In genomic region chr20:50834599-50835005, GRCh38 we compare ENCODE assay signal across 22 cellular contexts. TPM values are rescaled to one million over a fixed set of nuclear protein-coding genes. Genes with fewer than 3 reads are reported as not detected.
DNase-seq lines count a peak whose midpoint lies in the region; ATAC-seq and TF ChIP-seq lines count a peak whose summit lies in the region.
"Had no signal": no experiment of that assay in that cellular context is flagged by ENCODE, and none has a peak within 500 bp of the region (broad histone marks: within the 10 kb centered on the region; RNA-seq: fewer than 3 reads in every experiment).

No MANE protein-coding gene starts in this region.

- peaks cover 14% of the 10 kb centered on the region for H3K4me1 Mint-ChIP-seq in activated T-cell treated with anti-CD3 and anti-CD28 coated beads, Interleukin-2, amount 50 U/mL, for 24 hours (ENCODE audit: low read depth)

- H3K4me3 ChIP-seq in AG04450 (ENCODE audit: low read depth, low read length) (no peak overlapping the region), HFF-Myc (replicated peaks; ENCODE audit: low read depth, low read length) (no peak overlapping the region), fibroblast of villous mesenchyme (ENCODE audit: low read depth, low read length) (no peak overlapping the region)
- H3K4me3 ChIP-seq: adrenal gland, lung, right atrium auricular region, thyroid gland had no signal

- TF ChIP-seq CTCF in AG04450 (IDR thresholded peaks at IDR 0.05; ENCODE audit: low read depth, low read length), result no peak
- TF ChIP-seq CTCF in HFF-Myc (IDR thresholded peaks at IDR 0.05; ENCODE audit: low read depth, low read length, missing control alignments), result no peak
- no peak for TF ChIP-seq CTCF in fibroblast of villous mesenchyme (IDR thresholded peaks at IDR 0.05; ENCODE audit: insufficient read depth, low read depth, low read length)

- POLR2A ChIA-PET in AG04450 (lab: Yijun Ruan, JAX), result interaction anchor here (0.6 kb wide), 1 partner anchor 97 kb away, joined by 3 read pairs; the partner anchor contains the start of gene ADNP

- no peaks in the 10 kb centered on the region for H3K9me3 ChIP-seq in AG04450 (ENCODE audit: control insufficient read depth, insufficient read depth, low read length)
- H3K9me3 ChIP-seq: adrenal gland, right atrium auricular region, thyroid gland had no signal

- ATAC-seq in GM21737 (IDR thresholded peaks at IDR 0.05; ENCODE audit: unreplicated experiment) (no peak), GM21619 (IDR thresholded peaks at IDR 0.05; ENCODE audit: unreplicated experiment) (no peak)
- ATAC-seq: foreskin keratinocyte had no signal

- no peaks in the 10 kb centered on the region for H3K9me3 Mint-ChIP-seq in activated T-cell treated with anti-CD3 and anti-CD28 coated beads, Interleukin-2, amount 50 U/mL, for 24 hours
- H3K9me3 Mint-ChIP-seq: nephron progenitor cell had no signal

- no peaks in the 10 kb centered on the region for H3K27me3 ChIP-seq in AG04450 (ENCODE audit: control insufficient read depth, insufficient read depth, low read length)
- H3K27me3 ChIP-seq: adrenal gland, foreskin keratinocyte, right atrium auricular region, thyroid gland had no signal

- H3K27ac ChIP-seq in AG04450 (ENCODE audit: low read depth, low read length), result peak overlapping the region; percentile 84
- H3K27ac ChIP-seq: adrenal gland, foreskin keratinocyte, right atrium auricular region, thyroid gland had no signal

- no peak overlapping the region for H3K27ac Mint-ChIP-seq in activated T-cell treated with anti-CD3 and anti-CD28 coated beads, Interleukin-2, amount 50 U/mL, for 24 hours
- H3K27ac Mint-ChIP-seq: nephron progenitor cell had no signal

- H3K4me3 Mint-ChIP-seq in activated T-cell treated with anti-CD3 and anti-CD28 coated beads, Interleukin-2, amount 50 U/mL, for 24 hours, result no peak overlapping the region
- H3K4me3 Mint-ChIP-seq: nephron progenitor cell had no signal

- H3K36me3 Mint-ChIP-seq in activated T-cell treated with anti-CD3 and anti-CD28 coated beads, Interleukin-2, amount 50 U/mL, for 24 hours (ENCODE audit: low read depth), result peaks cover 64% of the 10 kb centered on the region

- CTCF ChIA-PET in AG04450 (lab: Charles Lee), result interaction anchor here (0.7 kb wide), 1 partner anchor 738 kb away, joined by 6 read pairs; no protein-coding TSS in a partner anchor

- DNase-seq in AG04450 (ENCODE audit: low read depth, low spot score) (peak; percentile 93), HFF-Myc (ENCODE audit: extremely low read depth, low read depth) (peak; percentile 97), amniotic stem cell (lab: John Stamatoyannopoulos, UW) (peak; percentile 90), fibroblast of villous mesenchyme (ENCODE audit: low read depth) (peak; percentile 36)
- no peak for DNase-seq in activated T-cell treated with anti-CD3 and anti-CD28 coated beads, Interleukin-2, amount 50 U/mL, for 24 hours
- DNase-seq in activated naive CD4-positive, alpha-beta T cell treated with anti-CD3 and anti-CD28 coated beads, Interleukin-2, amount 50 U/mL, for 16 hours, result no peak
- DNase-seq: activated CD4-positive, alpha-beta T cell treated with anti-CD3 and anti-CD28 coated beads, Interleukin-2, amount 50 U/mL, for 4 hours; activated T-cell treated with anti-CD3 and anti-CD28 coated beads, Interleukin-2, amount 50 U/mL, for 48 hours; adrenal gland; AML-193; DMS153; GOT3; NCI-H1417 treated with DMSO at 0.1 percent for 48 hours; NCI-H345; nephron progenitor cell; stimulated activated CD4-positive, alpha-beta T cell treated with anti-CD3 and anti-CD28 coated beads, Interleukin-2, amount 100 ng/mL, for 48 hours; thyroid gland had no signal

- H3K27me3 Mint-ChIP-seq in activated T-cell treated with anti-CD3 and anti-CD28 coated beads, Interleukin-2, amount 50 U/mL, for 24 hours, result no peaks in the 10 kb centered on the region

RNA-seq across cellular contexts. Expression of gene BCAS4, which starts 39.7 kb away (rescaled TPM):
- polyA plus RNA-seq in AG04450 (2011; rRNA removed), result 37.3 and 37.7 TPM in 2 replicates
- polyA minus RNA-seq in AG04450 (2011; rRNA and poly(A)+ RNA removed), result 17.1 and 17.9 TPM in 2 replicates
- total RNA-seq in fibroblast of villous mesenchyme, result 7.3 and 11.9 TPM in 2 replicates

Comparison
In these comparisons a context has a peak if more than half of its experiments do, and no peak if none do; other contexts are left out.
1. DNase-seq: peak in AG04450 (single experiment), HFF-Myc (single experiment), amniotic stem cell (single experiment) and fibroblast of villous mesenchyme (single experiment); none in activated T-cell treated with anti-CD3 and anti-CD28 coated beads, Interleukin-2, amount 50 U/mL, for 24 hours (single experiment) and activated naive CD4-positive, alpha-beta T cell treated with anti-CD3 and anti-CD28 coated beads, Interleukin-2, amount 50 U/mL, for 16 hours (single experiment).